21 cellular contexts compared by ENCODE assay signal in the genomic region with DNA sequence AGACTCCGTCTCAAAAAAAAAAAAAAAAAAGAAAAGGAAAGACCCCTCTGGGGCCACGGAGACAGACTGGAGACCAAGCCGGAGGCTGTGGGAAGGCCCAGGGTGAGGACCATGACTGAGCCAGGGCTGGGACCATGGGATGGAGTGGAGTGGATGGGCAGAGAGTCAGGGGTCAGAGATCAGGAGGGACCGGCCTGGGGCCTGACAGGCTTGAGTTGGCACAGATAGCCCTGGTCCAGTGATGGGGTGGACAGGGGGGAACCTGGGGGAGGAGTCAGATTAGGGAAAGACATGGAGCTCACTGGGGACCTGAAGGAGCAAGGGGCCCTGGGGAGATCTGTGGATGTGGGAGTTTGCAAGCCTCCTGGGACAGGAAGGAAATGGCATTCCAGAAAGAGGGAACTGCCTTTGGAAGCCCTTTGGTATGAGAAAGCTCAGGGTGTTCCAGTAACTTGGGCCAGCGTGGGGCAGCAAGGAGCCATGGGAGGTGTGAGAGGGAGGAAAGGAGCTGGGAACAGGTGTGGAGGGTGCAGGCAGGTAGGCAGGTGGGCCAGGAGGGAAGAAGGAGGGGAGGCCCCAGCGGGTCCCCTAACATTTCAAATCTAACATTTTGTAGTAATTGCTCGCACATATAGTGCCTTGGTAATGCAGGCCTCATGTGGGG. TPM values are rescaled to one million over a fixed set of nuclear protein-coding genes. Genes with fewer than 3 reads are reported as not detected.
DNase-seq lines count a peak whose midpoint lies in the region; ATAC-seq and TF ChIP-seq lines count a peak whose summit lies in the region.
"Had no signal": no experiment of that assay in that cellular context is flagged by ENCODE, and none has a peak within 500 bp of the region (broad histone marks: within the 10 kb centered on the region; RNA-seq: fewer than 3 reads in every experiment).

No MANE protein-coding gene starts in this region.

- H3K36me3 Mint-ChIP-seq in stimulated activated naive CD8-positive, alpha-beta T cell treated with anti-CD3 and anti-CD28 coated beads, Interleukin-15, Interleukin-2, amounts not matched to agents 100 ng/mL and 50 ng/mL, for 24 hours (ENCODE audit: low read depth): peaks cover 27% of the 10 kb centered on the region
- H3K36me3 Mint-ChIP-seq in dendritic cell treated with granulocyte-macrophage colony-stimulating factor and Interleukin-4, amounts not matched to agents 40 ng/mL and 50 ng/mL, for 4 days (ENCODE audit: low read depth): no peaks in the 10 kb centered on the region

- no peak for ATAC-seq in stimulated activated naive CD8-positive, alpha-beta T cell treated with anti-CD3 and anti-CD28 coated beads, Interleukin-15, Interleukin-2, amounts not matched to agents 100 U/mL and 50 U/mL, for 24 hours
- ATAC-seq: effector memory CD8-positive, alpha-beta T cell had no signal

- no peak for TF ChIP-seq EP300 in tibial nerve (IDR thresholded peaks at IDR 0.05)

- peak overlapping the region; percentile 49 for H3K27ac Mint-ChIP-seq in stimulated activated naive CD8-positive, alpha-beta T cell treated with anti-CD3 and anti-CD28 coated beads, Interleukin-15, Interleukin-2, amounts not matched to agents 100 ng/mL and 50 ng/mL, for 24 hours
- peak overlapping the region; percentile 55 for H3K27ac Mint-ChIP-seq in dendritic cell treated with granulocyte-macrophage colony-stimulating factor and Interleukin-4, amounts not matched to agents 40 ng/mL and 50 ng/mL, for 4 days
- H3K27ac Mint-ChIP-seq: HFFc6 had no signal

- peaks cover 0 to 53% (median 4%) of the 10 kb centered on the region in 3 donors for H3K36me3 ChIP-seq in tibial nerve
- H3K36me3 ChIP-seq: prostate gland had no signal

- no peaks in the 10 kb centered on the region for H3K27me3 Mint-ChIP-seq in stimulated activated naive CD8-positive, alpha-beta T cell treated with anti-CD3 and anti-CD28 coated beads, Interleukin-15, Interleukin-2, amounts not matched to agents 100 ng/mL and 50 ng/mL, for 24 hours
- no peaks in the 10 kb centered on the region for H3K27me3 Mint-ChIP-seq in dendritic cell treated with granulocyte-macrophage colony-stimulating factor and Interleukin-4, amounts not matched to agents 40 ng/mL and 50 ng/mL, for 4 days
- H3K27me3 Mint-ChIP-seq: effector memory CD8-positive, alpha-beta T cell had no signal

- no peaks in the 10 kb centered on the region for H3K9me3 ChIP-seq in tibial nerve
- H3K9me3 ChIP-seq: prostate gland, testis had no signal

- no peak overlapping the region for H3K4me3 Mint-ChIP-seq in stimulated activated naive CD8-positive, alpha-beta T cell treated with anti-CD3 and anti-CD28 coated beads, Interleukin-15, Interleukin-2, amounts not matched to agents 100 ng/mL and 50 ng/mL, for 24 hours
- H3K4me3 Mint-ChIP-seq in dendritic cell treated with granulocyte-macrophage colony-stimulating factor and Interleukin-4, amounts not matched to agents 40 ng/mL and 50 ng/mL, for 4 days: no peak overlapping the region
- H3K4me3 Mint-ChIP-seq: effector memory CD8-positive, alpha-beta T cell; HFFc6 had no signal

- H3K27me3 ChIP-seq in tibial nerve: no peaks in the 10 kb centered on the region
- H3K27me3 ChIP-seq: testis had no signal

- TF ChIP-seq CTCF in tibial nerve (IDR thresholded peaks at IDR 0.05): no peak

- no peak overlapping the region for H3K4me3 ChIP-seq in tibial nerve
- H3K4me3 ChIP-seq: prostate gland, testis had no signal

- intact Hi-C loops in dendritic cell treated with granulocyte-macrophage colony-stimulating factor and Interleukin-4, amounts not matched to agents 40 ng/mL and 50 ng/mL, for 4 days (cut with micrococcal nuclease): no loop called here

- peaks cover 16% of the 10 kb centered on the region for H3K4me1 Mint-ChIP-seq in stimulated activated naive CD8-positive, alpha-beta T cell treated with anti-CD3 and anti-CD28 coated beads, Interleukin-15, Interleukin-2, amounts not matched to agents 100 ng/mL and 50 ng/mL, for 24 hours (ENCODE audit: low read depth)
- H3K4me1 Mint-ChIP-seq in dendritic cell treated with granulocyte-macrophage colony-stimulating factor and Interleukin-4, amounts not matched to agents 40 ng/mL and 50 ng/mL, for 4 days (ENCODE audit: low read depth): peaks cover 12% of the 10 kb centered on the region

- TF ChIP-seq POLR2A in tibial nerve (IDR thresholded peaks at IDR 0.05): no peak

- no peaks in the 10 kb centered on the region for H3K9me3 Mint-ChIP-seq in stimulated activated naive CD8-positive, alpha-beta T cell treated with anti-CD3 and anti-CD28 coated beads, Interleukin-15, Interleukin-2, amounts not matched to agents 100 ng/mL and 50 ng/mL, for 24 hours
- H3K9me3 Mint-ChIP-seq in dendritic cell treated with granulocyte-macrophage colony-stimulating factor and Interleukin-4, amounts not matched to agents 40 ng/mL and 50 ng/mL, for 4 days: no peaks in the 10 kb centered on the region
- H3K9me3 Mint-ChIP-seq: effector memory CD8-positive, alpha-beta T cell; HFFc6 had no signal

- H3K27ac ChIP-seq in tibial nerve: no peak overlapping the region
- H3K27ac ChIP-seq: KMS-11, prostate gland, testis had no signal

- DNase-seq in stimulated activated naive CD8-positive, alpha-beta T cell treated with anti-CD3 and anti-CD28 coated beads, Interleukin-15, Interleukin-2, amounts not matched to agents 100 U/mL and 50 U/mL, for 24 hours: no peak
- DNase-seq in HuH-7.5 (ENCODE audit: low spot score) (no peak), superior temporal gyrus (ENCODE audit: extremely low spot score) (no peak), tibial nerve (ENCODE audit: low spot score in 2 of 2) (no peak)
- DNase-seq: activated CD4-positive, alpha-beta T cell treated with anti-CD3 and anti-CD28 coated beads for 1 hour; anterior cingulate cortex; cerebellar nuclear complex; effector memory CD8-positive, alpha-beta T cell; HFFc6; islet precursor cell; NCI-H1048; NCI-H524; SIG-M5; small intestine; stimulated activated CD4-positive, alpha-beta T cell treated with anti-CD3 and anti-CD28 coated beads, Interleukin-4, amount 100 ng/mL, for 24 hours; T1000; testis had no signal

- WGBS in tibial nerve, 2 donors: 83 to 85% methylated on average over 7 of the region's 7 CpGs

- peaks cover 0 to 7% (median 0%) of the 10 kb centered on the region in 4 donors for H3K4me1 ChIP-seq in tibial nerve
- H3K4me1 ChIP-seq: prostate gland, testis had no signal

RNA-seq across cellular contexts. Expression of a gene that starts 6.3 kb away (rescaled TPM):
- 1,000 to 10,000 TPM; 3,111 to 3,948 (median 3,333) TPM for total RNA-seq in tibial nerve

RNA-seq across cellular contexts. Expression of a gene that starts 7.1 kb away (rescaled TPM):
- total RNA-seq in tibial nerve: 10 to 100 TPM in 2 of 4 donors, 1 to 10 TPM in 2; 3.6 to 13.8 (median 8.4) TPM

RNA-seq across cellular contexts. Expression of a gene that starts 15.1 kb away (rescaled TPM):
- 1,000 to 10,000 TPM; 3,554 to 5,283 (median 4,154) TPM for total RNA-seq in tibial nerve

RNA-seq across cellular contexts. Expression of a gene that starts 28.1 kb away (rescaled TPM):
- total RNA-seq in tibial nerve: 10 to 100 TPM; 33.9 to 70.5 (median 63.5) TPM

RNA-seq across cellular contexts. Expression of a gene that starts 29.5 kb away (rescaled TPM):
- total RNA-seq in tibial nerve: 100 to 1,000 TPM in 3 of 4 donors, 10 to 100 TPM in 1; 85.0 to 128 (median 110) TPM
